Comparison of ENCODE assay signal across 30 cellular contexts in the genomic region with DNA sequence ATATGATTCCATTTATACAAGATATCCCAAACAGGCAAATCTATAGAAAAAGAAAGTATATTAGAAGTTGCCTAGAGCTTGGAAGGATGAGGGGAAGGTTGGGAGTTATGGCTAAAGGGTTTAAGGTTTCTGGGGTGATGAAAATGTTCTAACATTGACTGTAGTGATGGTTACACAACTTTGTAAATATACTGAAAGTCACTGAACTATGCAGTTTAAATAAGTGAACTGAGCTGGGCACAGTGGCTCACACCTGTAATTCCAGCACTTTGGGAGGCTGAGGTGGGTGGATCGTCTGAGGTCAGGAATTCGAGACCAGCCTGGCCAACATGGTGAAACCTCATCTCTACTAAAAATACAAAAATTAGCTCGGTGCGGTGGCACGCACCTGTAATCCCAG.
"Had no signal": no experiment of that assay in that cellular context is flagged by ENCODE, and none has a peak within 500 bp of the region (broad histone marks: within the 10 kb centered on the region; RNA-seq: fewer than 3 reads in every experiment).

No MANE protein-coding gene starts in this region.

- H3K4me3 Mint-ChIP-seq: activated CD8-positive, alpha-beta T cell treated with anti-CD3 and anti-CD28 coated beads for 36 hours; activated naive CD4-positive, alpha-beta T cell treated with anti-CD3 and anti-CD28 coated beads, Interleukin-2, amount 10 ng/mL, durations not matched to agents 7 days and 5 days; activated naive CD8-positive, alpha-beta T cell treated with anti-CD3 and anti-CD28 coated beads, Interleukin-2, amount 50 U/mL, for 24 hours; brain; dendritic cell treated with granulocyte-macrophage colony-stimulating factor and Interleukin-4, amounts not matched to agents 40 ng/mL and 50 ng/mL, for 4 days; endodermal cell had no signal

- H3K27ac ChIP-seq: ascending aorta, breast epithelium, cardiac muscle cell, coronary artery, dorsolateral prefrontal cortex, esophagus muscularis mucosa, foreskin keratinocyte, gastrocnemius medialis, WERI-Rb-1 had no signal

- ATAC-seq: activated CD8-positive, alpha-beta T cell treated with anti-CD3 and anti-CD28 coated beads for 36 hours; activated naive CD4-positive, alpha-beta T cell treated with anti-CD3 and anti-CD28 coated beads, Interleukin-2, amount 50 U/mL, for 72 hours; activated naive CD8-positive, alpha-beta T cell treated with anti-CD3 and anti-CD28 coated beads, Interleukin-2, amount 50 U/mL, for 24 hours; foreskin keratinocyte; gastrocnemius medialis had no signal

- H3K36me3 Mint-ChIP-seq: activated naive CD4-positive, alpha-beta T cell treated with anti-CD3 and anti-CD28 coated beads, Interleukin-2, amount 50 U/mL, for 72 hours had no signal

- DNase-seq: activated CD4-positive, alpha-beta T cell treated with anti-CD3 and anti-CD28 coated beads for 4 hours; activated CD4-positive, alpha-beta T cell treated with anti-CD3 and anti-CD28 coated beads, Interleukin-2, amount 50 U/mL, for 1 hour; activated CD4-positive, alpha-beta T cell treated with anti-CD3 and anti-CD28 coated beads, Interleukin-2, amount 50 U/mL, for 48 hours; activated CD4-positive, CD25-positive, alpha-beta regulatory T cell; activated CD4-positive, CD25-positive, alpha-beta regulatory T cell treated with anti-CD3 and anti-CD28 coated beads, Interleukin-2, amount 50 U/mL, for 72 hours; activated CD8-positive, alpha-beta memory T cell treated with anti-CD3 and anti-CD28 coated beads for 24 hours; activated CD8-positive, alpha-beta T cell treated with anti-CD3 and anti-CD28 coated beads for 36 hours; activated gamma-delta T cell; activated naive CD4-positive, alpha-beta T cell; activated naive CD4-positive, alpha-beta T cell treated with anti-CD3 and anti-CD28 coated beads, Interleukin-2, amount 10 ng/mL, durations not matched to agents 7 days and 5 days; activated naive CD8-positive, alpha-beta T cell treated with anti-CD3 and anti-CD28 coated beads, Interleukin-2, amount 50 U/mL, for 24 hours; activated T-cell treated with anti-CD3 and anti-CD28 coated beads, Interleukin-2, amount 50 U/mL, for 1 hour; activated T-cell treated with anti-CD3 and anti-CD28 coated beads, Interleukin-2, amount 50 U/mL, for 48 hours; central memory CD4-positive, alpha-beta T cell; dorsolateral prefrontal cortex; effector memory CD4-positive, alpha-beta T cell; endodermal cell; erythroblast; foreskin keratinocyte; gastrocnemius medialis; T-helper 2 cell; WERI-Rb-1 had no signal

- H3K27ac Mint-ChIP-seq: activated CD8-positive, alpha-beta T cell treated with anti-CD3 and anti-CD28 coated beads for 36 hours; activated naive CD4-positive, alpha-beta T cell treated with anti-CD3 and anti-CD28 coated beads, Interleukin-2, amount 10 ng/mL, durations not matched to agents 7 days and 5 days; activated naive CD4-positive, alpha-beta T cell treated with anti-CD3 and anti-CD28 coated beads, Interleukin-2, amount 50 U/mL, for 72 hours; activated naive CD8-positive, alpha-beta T cell treated with anti-CD3 and anti-CD28 coated beads, Interleukin-2, amount 50 U/mL, for 24 hours; dendritic cell treated with granulocyte-macrophage colony-stimulating factor and Interleukin-4, amounts not matched to agents 40 ng/mL and 50 ng/mL, for 4 days; endodermal cell had no signal

- H3K36me3 ChIP-seq: breast epithelium, cardiac muscle cell had no signal

- H3K27me3 Mint-ChIP-seq: activated CD8-positive, alpha-beta T cell treated with anti-CD3 and anti-CD28 coated beads for 36 hours; activated naive CD4-positive, alpha-beta T cell treated with anti-CD3 and anti-CD28 coated beads, Interleukin-2, amount 10 ng/mL, durations not matched to agents 7 days and 5 days; activated naive CD8-positive, alpha-beta T cell treated with anti-CD3 and anti-CD28 coated beads, Interleukin-2, amount 50 U/mL, for 24 hours; brain; dendritic cell treated with granulocyte-macrophage colony-stimulating factor and Interleukin-4, amounts not matched to agents 40 ng/mL and 50 ng/mL, for 4 days had no signal

- H3K4me3 ChIP-seq: ascending aorta, breast epithelium, cardiac muscle cell, coronary artery, dorsolateral prefrontal cortex, esophagus muscularis mucosa, gastrocnemius medialis had no signal

- H3K27me3 ChIP-seq: ascending aorta, breast epithelium, cardiac muscle cell, dorsolateral prefrontal cortex, esophagus muscularis mucosa, foreskin keratinocyte, gastrocnemius medialis had no signal

- H3K4me1 ChIP-seq: ascending aorta, breast epithelium, esophagus muscularis mucosa, foreskin keratinocyte, gastrocnemius medialis had no signal

- H3K9me3 Mint-ChIP-seq: activated CD8-positive, alpha-beta T cell treated with anti-CD3 and anti-CD28 coated beads for 36 hours; activated naive CD4-positive, alpha-beta T cell treated with anti-CD3 and anti-CD28 coated beads, Interleukin-2, amount 50 U/mL, for 72 hours; activated naive CD8-positive, alpha-beta T cell treated with anti-CD3 and anti-CD28 coated beads, Interleukin-2, amount 50 U/mL, for 24 hours; dendritic cell treated with granulocyte-macrophage colony-stimulating factor and Interleukin-4, amounts not matched to agents 40 ng/mL and 50 ng/mL, for 4 days had no signal

- H3K4me1 Mint-ChIP-seq: activated naive CD4-positive, alpha-beta T cell treated with anti-CD3 and anti-CD28 coated beads, Interleukin-2, amount 10 ng/mL, durations not matched to agents 7 days and 5 days; activated naive CD8-positive, alpha-beta T cell treated with anti-CD3 and anti-CD28 coated beads, Interleukin-2, amount 50 U/mL, for 24 hours; brain; endodermal cell had no signal

- H3K9me3 ChIP-seq: ascending aorta, breast epithelium, esophagus muscularis mucosa, gastrocnemius medialis had no signal
